1 cellular context compared by ENCODE assay signal in the genomic region with DNA sequence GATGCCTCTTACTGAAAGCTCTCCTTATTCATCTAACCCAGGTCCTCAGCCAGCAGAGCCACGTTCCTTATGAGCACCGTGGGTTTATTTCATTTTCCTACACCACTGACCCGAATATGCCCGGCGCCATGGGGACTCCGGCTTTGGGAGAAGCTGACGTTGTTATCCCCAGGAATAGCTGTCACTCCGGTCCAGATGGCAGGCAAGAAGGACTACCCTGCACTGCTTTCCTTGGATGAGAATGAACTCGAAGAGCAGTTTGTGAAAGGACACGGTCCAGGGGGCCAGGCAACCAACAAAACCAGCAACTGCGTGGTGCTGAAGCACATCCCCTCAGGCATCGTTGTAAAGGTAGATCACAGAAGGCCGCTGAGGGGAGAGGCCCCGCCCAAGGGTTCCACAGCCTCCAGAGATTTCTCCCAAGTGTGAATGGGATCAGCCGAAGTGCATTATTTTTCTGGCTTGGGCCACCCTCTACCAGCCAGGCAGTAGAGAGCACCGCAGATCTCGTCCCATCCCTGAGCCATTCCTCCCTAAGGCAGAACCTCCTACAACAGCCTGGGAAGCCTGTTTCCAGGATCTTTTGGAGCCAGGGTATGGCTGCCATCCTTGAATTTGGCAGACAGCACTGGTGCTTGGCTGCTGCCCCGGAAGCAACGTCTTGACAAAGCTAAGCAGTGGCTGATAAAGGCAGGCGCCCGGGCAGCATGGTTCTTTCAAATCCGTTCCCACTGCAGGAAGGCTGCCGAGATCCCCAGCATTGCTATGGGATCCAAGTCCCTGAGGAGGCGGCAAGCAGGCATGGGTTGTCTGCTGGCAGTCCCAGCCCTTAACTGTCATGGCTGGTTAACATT.
TF ChIP-seq lines count a peak whose summit lies in the region.

No MANE protein-coding gene starts in this region.

TF ChIP-seq in HepG2, 621 proteins besides CTCF, POLR2A, EP300 and RAD21:
- TF ChIP-seq ZNF251 (CRISPR knock-in tag; IDR thresholded peaks at IDR 0.05) (no peak), SETDB1 (CRISPR knock-in tag; IDR thresholded peaks at IDR 0.05; ENCODE audit: borderline replicate concordance) (no peak), HMGA1 (CRISPR knock-in tag; conservative IDR thresholded peaks at IDR 0.05) (no peak), POLR2G (IDR thresholded peaks at IDR 0.05; ENCODE audit: low read depth, low read length) (peak; percentile 24; the same call in 1 of the 2 replicates), ZNF431 (CRISPR knock-in tag; IDR thresholded peaks at IDR 0.05; ENCODE audit: borderline replicate concordance, low read depth) (no peak), AGO2 (optimal IDR thresholded peaks at IDR 0.05; ENCODE audit: low read depth, low read length) (peak; percentile 60), ZC3H13 (CRISPR knock-in tag; IDR thresholded peaks at IDR 0.05) (0 out of 2 replicates have a peak, but pooled peaks have one; percentile 9)
